In genomic region chr18:27184115-27185024, GRCh38 we compare ENCODE assay signal across 13 cellular contexts. TPM values are rescaled to one million over a fixed set of nuclear protein-coding genes. Genes with fewer than 3 reads are reported as not detected.
A peak's percentile ranks its signal among the peaks of the same experiment; 100 is the strongest.
DNase-seq lines count a peak whose midpoint lies in the region; ATAC-seq, FAIRE-seq and TF ChIP-seq lines count a peak whose summit lies in the region.
"Had no signal": no experiment of that assay in that cellular context is flagged by ENCODE, and none has a peak within 500 bp of the region (broad histone marks: within the 10 kb centered on the region; RNA-seq: fewer than 3 reads in every experiment).

No MANE protein-coding gene starts in this region.

- peaks cover 17% of the 10 kb centered on the region for H3K27me3 ChIP-seq in HUES48 (ENCODE audit: control insufficient read depth, insufficient read depth, low read length)
- H3K27me3 ChIP-seq in GM12878 (replicated peaks in 1 of 2; ENCODE audit: control insufficient read depth in 2 of 2, insufficient read depth in 2 of 2, low read length in 1 of 2), result peaks cover 0 to 3% of the 10 kb centered on the region in 2 experiments; a peak in 3 of 4 replicates
- peaks cover 38% of the 10 kb centered on the region for H3K27me3 ChIP-seq in smooth muscle cell (ENCODE audit: low read depth)

- no peaks in the 10 kb centered on the region for H3K4me1 Mint-ChIP-seq in stimulated activated naive CD8-positive, alpha-beta T cell treated with anti-CD3 and anti-CD28 coated beads, Interleukin-15, amount 100 ng/mL, for 72 hours

- CTCF ChIA-PET in GM12878 (lab: Yijun Ruan, JAX), result no interaction called here

- BruUV-seq in GM12878 (replicated peaks; lab: Mats Ljungman, UMichigan), result no TSS peak

- in situ Hi-C loops in GM12878 (cut with MboI), result no loop called here

- no peak for TF ChIP-seq CTCF in GM12878 (IDR thresholded peaks at IDR 0.05 in 2 of 3, conservative IDR thresholded peaks at IDR 0.05 in 1 of 3; ENCODE audit: control insufficient read depth in 2 of 3, extremely low read depth in 1 of 3, insufficient read depth in 1 of 3, low read depth in 3 of 3, low read length in 3 of 3)
- no peak for TF ChIP-seq CTCF in kidney (IDR thresholded peaks at IDR 0.05; ENCODE audit: borderline replicate concordance, extremely low read depth, insufficient read depth)
- TF ChIP-seq CTCF in smooth muscle cell (IDR thresholded peaks at IDR 0.05; ENCODE audit: borderline replicate concordance, insufficient read depth, poor library complexity, severe bottlenecking), result no peak
- TF ChIP-seq CTCF in foreskin fibroblast (IDR thresholded peaks at IDR 0.05; ENCODE audit: low read depth, low read length), result no peak

- ATAC-seq in GM12878 (no peak), GM18873 (IDR thresholded peaks at IDR 0.05; ENCODE audit: low FRiP score, unreplicated experiment) (no peak)
- no peak for ATAC-seq in stimulated activated naive CD8-positive, alpha-beta T cell treated with anti-CD3 and anti-CD28 coated beads, Interleukin-15, amount 100 ng/mL, for 72 hours

- no peak for TF ChIP-seq RAD21 in GM12878 (IDR thresholded peaks at IDR 0.05; ENCODE audit: insufficient read depth, low read depth, low read length)

- TF ChIP-seq EP300 in GM12878 (IDR thresholded peaks at IDR 0.05; ENCODE audit: borderline replicate concordance in 1 of 2, control insufficient read depth in 1 of 2, low read depth in 2 of 2, low read length in 2 of 2), result no peak

- no peak overlapping the region for H3K4me3 Mint-ChIP-seq in stimulated activated naive CD8-positive, alpha-beta T cell treated with anti-CD3 and anti-CD28 coated beads, Interleukin-15, amount 100 ng/mL, for 72 hours

- H3K36me3 ChIP-seq in HUES48 (ENCODE audit: control insufficient read depth, insufficient read depth, low read length) (no peaks in the 10 kb centered on the region), GM12878 (ENCODE audit: control insufficient read depth in 2 of 2, insufficient read depth in 2 of 2, low read length in 1 of 2) (no peaks in the 10 kb centered on the region), kidney (ENCODE audit: control insufficient read depth in 1 of 2, insufficient read depth in 2 of 2, low read length in 2 of 2) (no peaks in the 10 kb centered on the region), smooth muscle cell (ENCODE audit: low read depth) (no peaks in the 10 kb centered on the region)
- H3K36me3 ChIP-seq: uterus had no signal

- no peaks in the 10 kb centered on the region for H4K20me1 ChIP-seq in GM12878 (ENCODE audit: control insufficient read depth, insufficient read depth)
- no peaks in the 10 kb centered on the region for H4K20me1 ChIP-seq in smooth muscle cell (ENCODE audit: low read depth)

- H3K27ac ChIP-seq in HUES48 (ENCODE audit: low read depth, low read length), result no peak overlapping the region
- H3K27ac ChIP-seq in GM12878 (ENCODE audit: control insufficient read depth, insufficient read depth), result no peak overlapping the region
- H3K27ac ChIP-seq in kidney (ENCODE audit: low read depth in 2 of 2, low read length in 2 of 2), result no peak overlapping the region
- H3K27ac ChIP-seq in smooth muscle cell (ENCODE audit: low read depth), result no peak overlapping the region
- H3K27ac ChIP-seq: uterus had no signal

- H3K4me3 ChIP-seq in HUES48 (ENCODE audit: low read depth, low read length) (peak overlapping the region; percentile 81), GM12878 (no peak overlapping the region), kidney (ENCODE audit: low read length in 2 of 2) (peak overlapping the region; percentile 46 to 50), smooth muscle cell (peak overlapping the region; percentile 47), foreskin fibroblast (ENCODE audit: low read depth in 1 of 2, low read length in 2 of 2) (no peak overlapping the region)
- H3K4me3 ChIP-seq: uterus had no signal

- H3K79me2 ChIP-seq in GM12878 (ENCODE audit: control insufficient read depth, insufficient read depth, low read length), result no peaks in the 10 kb centered on the region
- H3K79me2 ChIP-seq in smooth muscle cell (ENCODE audit: low read depth), result no peaks in the 10 kb centered on the region

- SMC1A ChIA-PET in GM12878 (lab: Charles Lee; ENCODE audit: uncharacterized antibody, unreplicated experiment), result no interaction called here

- no peak overlapping the region for H3K27ac Mint-ChIP-seq in stimulated activated naive CD8-positive, alpha-beta T cell treated with anti-CD3 and anti-CD28 coated beads, Interleukin-15, amount 100 ng/mL, for 72 hours

- peaks cover 40% of the 10 kb centered on the region for H3K27me3 Mint-ChIP-seq in stimulated activated naive CD8-positive, alpha-beta T cell treated with anti-CD3 and anti-CD28 coated beads, Interleukin-15, amount 100 ng/mL, for 72 hours

- POLR2A ChIA-PET in GM12878 (lab: Charles Lee), result no interaction called here

- H3K9ac ChIP-seq in HUES48 (ENCODE audit: low read depth, low read length) (no peak overlapping the region), GM12878 (ENCODE audit: control insufficient read depth, insufficient read depth, low read length) (no peak overlapping the region), kidney (ENCODE audit: low read length in 2 of 2) (peak overlapping the region in 1 of 2 donors; percentile 29), smooth muscle cell (ENCODE audit: low read depth) (no peak overlapping the region)

- 10% methylated on average over 25 of the region's 33 CpGs for WGBS in GM12878 (ENCODE audit: insufficient coverage, insufficient replicate concordance, low lambda C conversion rate, missing lambda C conversion rate)
- WGBS in smooth muscle cell (ENCODE audit: low lambda C conversion rate), result 7% methylated on average over 29 of the region's 33 CpGs

- no peaks in the 10 kb centered on the region for H3F3A ChIP-seq in smooth muscle cell (ENCODE audit: low read depth)

- intact Hi-C loops in GM12878 (cut with micrococcal nuclease; ENCODE audit: unreplicated experiment), result no loop called here
- intact Hi-C loops in kidney (cut with DNase I), result no loop called here

- H2AFZ ChIP-seq in GM12878 (ENCODE audit: control insufficient read depth, low read depth, low read length) (no peak overlapping the region), smooth muscle cell (ENCODE audit: low read depth) (peak overlapping the region; percentile 56)

- H3K4me2 ChIP-seq in GM12878 (ENCODE audit: control insufficient read depth, insufficient read depth) (no peak overlapping the region), smooth muscle cell (peak overlapping the region; percentile 91)

- FAIRE-seq in GM12878 (lab: Jason Lieb, UNC) (no peak), kidney (lab: Jason Lieb, UNC) (no peak)
- FAIRE-seq: small intestine had no signal

- no peak for TF ChIP-seq POLR2A in GM12878 (IDR thresholded peaks at IDR 0.05; ENCODE audit: low read depth, low read length)

- H3K9me3 Mint-ChIP-seq in stimulated activated naive CD8-positive, alpha-beta T cell treated with anti-CD3 and anti-CD28 coated beads, Interleukin-15, amount 100 ng/mL, for 72 hours, result peaks cover 0 to 7% of the 10 kb centered on the region in 2 donors

- RAD21 ChIA-PET in GM12878 (lab: Charles Lee; ENCODE audit: unreplicated experiment), result no interaction called here

- DNase-seq in GM12878 (ENCODE audit: low read depth, low spot score) (no peak), kidney (no peak), smooth muscle cell (lab: John Stamatoyannopoulos, UW; ENCODE audit: unreplicated experiment) (no peak), T1000 (lab: John Stamatoyannopoulos, UW) (no peak), foreskin fibroblast (no peak)
- DNase-seq in stimulated activated naive CD8-positive, alpha-beta T cell treated with anti-CD3 and anti-CD28 coated beads, Interleukin-15, amount 100 ng/mL, for 72 hours, result no peak
- DNase-seq: activated gamma-delta T cell treated with Interleukin-2 at 50 U/mL for 16 hours, Karpas-422, small intestine, uterus had no signal

- H3K4me1 ChIP-seq in HUES48 (ENCODE audit: control insufficient read depth, insufficient read depth, low read length), result peaks cover 20% of the 10 kb centered on the region
- H3K4me1 ChIP-seq in GM12878 (ENCODE audit: control insufficient read depth, insufficient read depth, low read length), result no peaks in the 10 kb centered on the region
- H3K4me1 ChIP-seq in kidney (ENCODE audit: control insufficient read depth in 1 of 2, insufficient read depth in 1 of 2, low read depth in 1 of 2, low read length in 2 of 2), result no peaks in the 10 kb centered on the region
- H3K4me1 ChIP-seq in smooth muscle cell (ENCODE audit: low read depth), result no peaks in the 10 kb centered on the region
- H3K4me1 ChIP-seq: uterus had no signal

- H3K9me3 ChIP-seq in HUES48 (ENCODE audit: control insufficient read depth, insufficient read depth, low read length), result no peaks in the 10 kb centered on the region
- no peaks in the 10 kb centered on the region for H3K9me3 ChIP-seq in GM12878 (replicated peaks; ENCODE audit: control insufficient read depth, insufficient read depth, low read length)
- H3K9me3 ChIP-seq in kidney (ENCODE audit: control insufficient read depth in 1 of 2, low read length in 2 of 2), result no peaks in the 10 kb centered on the region
- no peaks in the 10 kb centered on the region for H3K9me3 ChIP-seq in smooth muscle cell (replicated peaks; ENCODE audit: low read depth)
- H3K9me3 ChIP-seq: uterus had no signal

RNA-seq across cellular contexts. Expression of gene CHST9, which starts 0.7 kb away (rescaled TPM):
- not detected in 2 replicates for total RNA-seq in GM12878 (2013; cell fraction: nucleolus; rRNA removed)
- total RNA-seq in GM12878 (2014; rRNA removed) (not detected in 2 replicates), GM12878 (2014; rRNA removed; fragmentation: Illumina TruSeq; extraction: Trizol) (not detected in 2 replicates), GM12878 (2021) (not detected in 2 replicates), kidney (9.8 TPM), smooth muscle cell (not detected in 2 replicates)
- polyA plus RNA-seq in GM12878 (2011; ENCODE audit: low read depth), result not detected
- polyA plus RNA-seq in GM12878 (2011; rRNA removed) (0.34 and 0.45 TPM in 2 replicates), GM12878 (2014; fragmentation: Illumina TruSeq; extraction: Trizol) (not detected in 2 replicates), GM12878 (2014; fragmentation: Nextera tagmentation; extraction: Ambion mirVana) (not detected), GM12878 (2014; rRNA removed) (not detected in 2 replicates), GM12878 (2016; fragmentation: Nextera tagmentation; extraction: Ambion mirVana) (not detected), kidney (ENCODE audit: insufficient read depth, low read depth, low replicate concordance) (1.5 TPM), smooth muscle cell (not detected in 2 replicates)
- 0.07 and 0.21 TPM in 2 replicates for polyA plus RNA-seq in GM12878 (2011; cell fraction: cytosol; rRNA removed)
- 0.07 and 0.12 TPM in 2 replicates for polyA plus RNA-seq in GM12878 (2011; cell fraction: nucleus; rRNA removed)
- not detected in 2 replicates for polyA plus RNA-seq in GM12878 (2012)
- polyA minus RNA-seq in GM12878 (2011; rRNA and poly(A)+ RNA removed), result 0.15 and 0.37 TPM in 2 replicates
- not detected in 2 replicates for polyA minus RNA-seq in GM12878 (2011; cell fraction: cytosol; rRNA and poly(A)+ RNA removed)
- 0.10 and 0.12 TPM in 2 replicates for polyA minus RNA-seq in GM12878 (2011; cell fraction: nucleus; rRNA and poly(A)+ RNA removed)
- total RNA-seq: SK-MEL-5 had no signal

Comparison
In these comparisons a context has a peak if more than half of its experiments do, and no peak if none do; other contexts are left out.
1. H3K4me3 ChIP-seq: peak in HUES48 (single experiment), kidney (2 of 2) and smooth muscle cell (single experiment); none in GM12878 (single experiment) and foreskin fibroblast (0 of 2).
2. RNA of gene CHST9, which starts 0.7 kb away (total RNA-seq): 9.8 TPM in kidney (single experiment); not detected in GM12878 and not detected in smooth muscle cell; every median in the first group is over 10 times any median in the second.